Comparison of ENCODE assay signal across 15 cellular contexts in the genomic region with DNA sequence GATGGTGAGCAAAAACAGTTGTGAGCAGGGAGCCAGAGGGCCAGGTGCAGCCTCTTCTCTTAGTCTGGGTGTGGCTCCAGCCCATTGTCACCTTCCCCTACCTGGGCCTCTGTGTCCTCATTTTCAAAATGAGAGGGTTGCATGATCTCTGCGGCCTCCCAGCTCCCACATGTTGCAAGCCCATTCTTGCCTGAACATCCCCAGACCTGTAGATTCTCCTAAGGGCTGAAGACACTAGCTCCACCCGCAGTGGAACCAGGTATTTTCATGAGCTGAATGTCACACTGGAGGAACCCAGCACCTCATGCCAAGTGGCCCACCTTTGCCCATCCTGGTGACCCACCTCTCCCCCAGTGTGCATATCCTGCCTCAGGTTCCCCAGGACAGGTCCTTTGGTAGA. TPM values are rescaled to one million over a fixed set of nuclear protein-coding genes. Genes with fewer than 3 reads are reported as not detected.
"Had no signal": no experiment of that assay in that cellular context is flagged by ENCODE, and none has a peak within 500 bp of the region (broad histone marks: within the 10 kb centered on the region; RNA-seq: fewer than 3 reads in every experiment).

No MANE protein-coding gene starts in this region.

- H3K9me3 ChIP-seq: ascending aorta, gastrocnemius medialis, left ventricle myocardium inferior had no signal

- ATAC-seq: activated CD4-positive, CD25-positive, alpha-beta regulatory T cell treated with anti-CD3 and anti-CD28 coated beads, Interleukin-2, amount 50 U/mL, for 24 hours; activated naive CD8-positive, alpha-beta T cell treated with anti-CD3 and anti-CD28 coated beads, Interleukin-2, amount 50 U/mL, for 24 hours; gastrocnemius medialis; stimulated activated naive CD8-positive, alpha-beta T cell treated with anti-CD3 and anti-CD28 coated beads, Interleukin-15, Interleukin-2, amounts not matched to agents 100 U/mL and 50 U/mL, for 24 hours had no signal

- DNase-seq: activated CD4-positive, alpha-beta T cell treated with anti-CD3 and anti-CD28 coated beads, Interleukin-2, amount 50 U/mL, for 48 hours; activated naive CD4-positive, alpha-beta T cell treated with Interleukin-2 at 50 U/mL for 16 hours; activated naive CD8-positive, alpha-beta T cell treated with anti-CD3 and anti-CD28 coated beads, Interleukin-2, amount 50 U/mL, for 24 hours; effector CD4-positive, alpha-beta T cell; gastrocnemius medialis; islet precursor cell; left ventricle myocardium inferior; mesendoderm; stimulated activated CD4-positive, alpha-beta T cell treated with anti-CD3 and anti-CD28 coated beads, Interleukin-2, amount 100 ng/mL, for 48 hours; stimulated activated naive CD8-positive, alpha-beta T cell treated with anti-CD3 and anti-CD28 coated beads, Interleukin-15, Interleukin-2, amounts not matched to agents 100 U/mL and 50 U/mL, for 24 hours had no signal

- H3K4me3 ChIP-seq: ascending aorta, cardiac muscle cell, gastrocnemius medialis, left ventricle myocardium inferior had no signal

- H3K4me1 ChIP-seq: ascending aorta, gastrocnemius medialis had no signal

- H3K36me3 ChIP-seq: ascending aorta, gastrocnemius medialis, left ventricle myocardium inferior had no signal

- H3K27ac ChIP-seq: ascending aorta, cardiac muscle cell, gastrocnemius medialis, left ventricle myocardium inferior had no signal

- H3K27me3 ChIP-seq: ascending aorta, cardiac muscle cell, gastrocnemius medialis had no signal

RNA-seq across cellular contexts. Expression of a gene that starts 12.3 kb away (rescaled TPM):
- polyA plus RNA-seq: neural cell had no signal

RNA-seq across cellular contexts. Expression of a gene that starts 24.7 kb away (rescaled TPM):
- total RNA-seq: osteocyte had no signal
